In genomic region chr17:34675143-34675542, GRCh38 we compare ENCODE assay signal across 25 cellular contexts.
"Had no signal": no experiment of that assay in that cellular context is flagged by ENCODE, and none has a peak within 500 bp of the region (broad histone marks: within the 10 kb centered on the region; RNA-seq: fewer than 3 reads in every experiment).

No MANE protein-coding gene starts in this region.

- H3K4me1 ChIP-seq: adrenal gland, body of pancreas, esophagus squamous epithelium had no signal

- H3K27ac ChIP-seq: adrenal gland, body of pancreas, epithelial cell of prostate, esophagus squamous epithelium had no signal

- H3K9me3 ChIP-seq: adrenal gland, body of pancreas, esophagus squamous epithelium had no signal

- H3K36me3 ChIP-seq: adrenal gland, esophagus squamous epithelium had no signal

- H3K4me3 ChIP-seq: adrenal gland, body of pancreas, esophagus squamous epithelium had no signal

- DNase-seq: activated CD4-positive, alpha-beta memory T cell treated with anti-CD3 and anti-CD28 coated beads, Interleukin-2, amount 10 ng/mL, durations not matched to agents 7 days and 5 days; activated CD4-positive, alpha-beta T cell treated with anti-CD3 and anti-CD28 coated beads for 1 hour; activated CD4-positive, alpha-beta T cell treated with anti-CD3 and anti-CD28 coated beads for 4 hours; activated CD4-positive, alpha-beta T cell treated with anti-CD3 and anti-CD28 coated beads, Interleukin-2, amount 10 ng/mL, durations not matched to agents 7 days and 5 days; activated CD4-positive, alpha-beta T cell treated with anti-CD3 and anti-CD28 coated beads, Interleukin-2, amount 50 U/mL, for 4 hours; activated CD8-positive, alpha-beta memory T cell treated with anti-CD3 and anti-CD28 coated beads, Interleukin-2, amount 50 U/mL, for 4 hours; activated effector memory CD4-positive, alpha-beta T cell treated with anti-CD3 and anti-CD28 coated beads, Interleukin-2, amount 50 U/mL, for 16 hours; activated naive CD4-positive, alpha-beta T cell treated with anti-CD3 and anti-CD28 coated beads for 36 hours; activated naive CD8-positive, alpha-beta T cell treated with anti-CD3 and anti-CD28 coated beads for 36 hours; activated naive CD8-positive, alpha-beta T cell treated with anti-CD3 and anti-CD28 coated beads, Interleukin-2, amount 50 U/mL, for 24 hours; activated T-cell treated with anti-CD3 and anti-CD28 coated beads, Interleukin-2, amount 50 U/mL, for 1 hour; activated T-cell treated with anti-CD3 and anti-CD28 coated beads, Interleukin-2, amount 50 U/mL, for 48 hours; adrenal gland; amygdala; aorta; body of pancreas; cortex of kidney; dermis blood vessel endothelial cell; effector CD8-positive, alpha-beta T cell; esophagus squamous epithelium; head of caudate nucleus; T-helper 1 cell; T-helper 17 cell; T1000 had no signal

- H3K27me3 ChIP-seq: adrenal gland, body of pancreas had no signal
